ENCODE assay signal across 8 cellular contexts in the genomic region with DNA sequence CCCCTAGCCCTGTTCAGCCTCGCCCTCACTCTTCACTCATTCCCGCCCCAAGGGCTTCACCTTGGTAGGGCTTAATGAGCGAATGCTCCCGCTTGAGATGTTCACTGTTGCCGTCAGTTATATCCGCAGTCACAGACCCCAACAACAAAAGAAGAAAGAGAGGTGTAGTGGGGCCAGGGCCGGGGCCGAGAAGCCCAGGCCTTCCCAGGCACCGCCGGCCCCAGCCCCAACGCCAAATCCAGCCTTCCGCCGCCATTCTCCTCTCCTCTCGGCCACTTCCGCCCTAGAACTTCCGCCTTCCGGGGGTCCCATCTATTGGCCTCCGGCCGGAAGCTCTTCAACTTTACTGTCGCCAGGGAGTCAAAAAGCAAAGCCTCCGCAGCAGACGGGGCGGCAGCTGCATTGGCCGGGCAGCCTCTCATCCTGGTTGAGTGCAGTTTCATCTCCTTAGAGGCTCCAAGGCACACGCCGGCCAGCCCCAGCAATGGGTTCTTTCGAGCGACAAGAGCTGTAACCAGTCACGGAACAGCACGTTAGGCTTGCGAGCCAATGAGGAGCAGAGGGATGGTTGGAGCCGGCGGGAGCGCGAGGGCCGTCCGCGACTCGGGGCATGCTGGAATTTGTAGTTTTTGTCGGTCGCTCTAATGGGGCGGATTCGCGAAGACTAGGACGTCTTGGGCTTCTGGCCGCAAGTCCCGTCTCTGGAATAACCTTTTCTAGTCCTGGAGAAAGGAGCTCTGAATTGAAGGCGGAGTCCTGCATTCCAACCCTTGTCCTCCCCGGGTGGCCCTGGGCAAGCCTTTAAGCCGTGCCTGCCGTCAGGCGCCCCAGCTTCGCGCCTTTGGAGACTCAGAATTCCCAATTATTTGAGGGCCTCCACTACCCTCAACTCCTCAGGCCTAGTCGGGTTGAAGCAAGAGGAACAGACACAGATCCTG. TPM values are rescaled to one million over a fixed set of nuclear protein-coding genes. Genes with fewer than 3 reads are reported as not detected.
DNase-seq lines count a peak whose midpoint lies in the region; ATAC-seq and TF ChIP-seq lines count a peak whose summit lies in the region.

A gene with protein sequence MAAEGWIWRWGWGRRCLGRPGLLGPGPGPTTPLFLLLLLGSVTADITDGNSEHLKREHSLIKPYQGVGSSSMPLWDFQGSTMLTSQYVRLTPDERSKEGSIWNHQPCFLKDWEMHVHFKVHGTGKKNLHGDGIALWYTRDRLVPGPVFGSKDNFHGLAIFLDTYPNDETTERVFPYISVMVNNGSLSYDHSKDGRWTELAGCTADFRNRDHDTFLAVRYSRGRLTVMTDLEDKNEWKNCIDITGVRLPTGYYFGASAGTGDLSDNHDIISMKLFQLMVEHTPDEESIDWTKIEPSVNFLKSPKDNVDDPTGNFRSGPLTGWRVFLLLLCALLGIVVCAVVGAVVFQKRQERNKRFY (minus strand): TSS at position 277 of the 938 bp plus-strand sequence. CDS start 21 bp downstream, at position 256.

- H3K27ac Mint-ChIP-seq in activated T-helper 1 cell treated with anti-CD3 and anti-CD28 coated beads, Interleukin-12 subunit alpha, Interleukin-12 subunit beta, Interleukin-2, Interleukin-4 antibody, amounts not matched to agents 30 ng/mL and 10 ng/mL and 1 ng/mL, durations not matched to agents 14 hours and 24 hours and 36 hours = peak within 1 kb of the TSS; percentile 100
- H3K27ac Mint-ChIP-seq in naive thymus-derived CD8-positive, alpha-beta T cell = peak within 1 kb of the TSS; percentile 97 to 100 (median 100)

- no peaks in the 10 kb centered on the region for H3K27me3 Mint-ChIP-seq in activated T-helper 1 cell treated with anti-CD3 and anti-CD28 coated beads, Interleukin-12 subunit alpha, Interleukin-12 subunit beta, Interleukin-2, Interleukin-4 antibody, amounts not matched to agents 30 ng/mL and 10 ng/mL and 1 ng/mL, durations not matched to agents 14 hours and 24 hours and 36 hours (ENCODE audit: insufficient read depth)
- no peaks in the 10 kb centered on the region for H3K27me3 Mint-ChIP-seq in naive thymus-derived CD8-positive, alpha-beta T cell

- ATAC-seq in naive thymus-derived CD8-positive, alpha-beta T cell = peak; percentile 98

- H3K4me3 Mint-ChIP-seq in activated T-helper 1 cell treated with anti-CD3 and anti-CD28 coated beads, Interleukin-12 subunit alpha, Interleukin-12 subunit beta, Interleukin-2, Interleukin-4 antibody, amounts not matched to agents 30 ng/mL and 10 ng/mL and 1 ng/mL, durations not matched to agents 14 hours and 24 hours and 36 hours = peak within 1 kb of the TSS; percentile 98
- H3K4me3 Mint-ChIP-seq in naive thymus-derived CD8-positive, alpha-beta T cell = peak within 1 kb of the TSS; percentile 95 to 100 (median 98)

- no peaks in the 10 kb centered on the region; the same call in 1 of the 2 replicates for H3K36me3 ChIP-seq in GM23248 (ENCODE audit: low read depth)
- H3K36me3 ChIP-seq in fibroblast of lung (ENCODE audit: control insufficient read depth, insufficient read depth, low read length) = peaks cover 2% of the 10 kb centered on the region

- no peaks in the 10 kb centered on the region for H3K9me3 ChIP-seq in GM23248 (ENCODE audit: low read depth)
- H3K9me3 ChIP-seq in fibroblast of lung (ENCODE audit: control insufficient read depth, insufficient read depth, low read depth, low read length) = no peaks in the 10 kb centered on the region

- peak within 1 kb of the TSS; percentile 99 for H2AFZ ChIP-seq in GM23248
- H2AFZ ChIP-seq in fibroblast of lung (ENCODE audit: low read length) = peak within 1 kb of the TSS; percentile 82

- H3K9me2 ChIP-seq in GM23248 (ENCODE audit: insufficient read depth) = no peaks in the 10 kb centered on the region

- no peak for TF ChIP-seq CTCF in fibroblast of lung (conservative IDR thresholded peaks at IDR 0.05 in 1 of 2, IDR thresholded peaks at IDR 0.05 in 1 of 2; ENCODE audit: low read depth in 1 of 2, low read length in 2 of 2)

- peaks cover 47% of the 10 kb centered on the region for H3K4me1 Mint-ChIP-seq in activated T-helper 1 cell treated with anti-CD3 and anti-CD28 coated beads, Interleukin-12 subunit alpha, Interleukin-12 subunit beta, Interleukin-2, Interleukin-4 antibody, amounts not matched to agents 30 ng/mL and 10 ng/mL and 1 ng/mL, durations not matched to agents 14 hours and 24 hours and 36 hours (ENCODE audit: low read depth)
- H3K4me1 Mint-ChIP-seq in naive thymus-derived CD8-positive, alpha-beta T cell = peaks cover 23 to 74% (median 70%) of the 10 kb centered on the region in 4 donors

- H3K27ac ChIP-seq in GM23248 (peak within 1 kb of the TSS; percentile 89), fibroblast of lung (ENCODE audit: insufficient read depth, low read length) (peak within 1 kb of the TSS; percentile 97)

- H3K27me3 ChIP-seq in GM23248 (replicated peaks; ENCODE audit: insufficient read depth) (no peaks in the 10 kb centered on the region), fibroblast of lung (ENCODE audit: control insufficient read depth, insufficient read depth, low read length) (no peaks in the 10 kb centered on the region)

- intact Hi-C loops in activated T-helper 1 cell treated with anti-CD3 and anti-CD28 coated beads, Interleukin-12 subunit alpha, Interleukin-12 subunit beta, Interleukin-2, Interleukin-4 antibody, amounts not matched to agents 30 ng/mL and 10 ng/mL and 1 ng/mL, durations not matched to agents 14 hours and 24 hours and 36 hours (cut with micrococcal nuclease) = loop anchor here (1.0 to 10.0 kb wide), 6 partner anchors 13 to 963 kb away; a partner anchor contains a TSS

- H3F3A ChIP-seq in GM23248 (ENCODE audit: insufficient read depth) = no peaks in the 10 kb centered on the region

- peak; percentile 87 for DNase-seq in DMS79 treated with DMSO at 0.1 percent for 48 hours (lab: John Stamatoyannopoulos, UW)
- DNase-seq in GM23248 = peak; percentile 98
- DNase-seq in Kasumi-1 (lab: John Stamatoyannopoulos, UW) = peak; percentile 96
- peak; percentile 94 for DNase-seq in RPMI7951 (ENCODE audit: low read depth)
- peak; percentile 90 for DNase-seq in activated T-helper 1 cell treated with anti-CD3 and anti-CD28 coated beads, Interleukin-12 subunit alpha, Interleukin-12 subunit beta, Interleukin-2, Interleukin-4 antibody, amounts not matched to agents 30 ng/mL and 10 ng/mL and 1 ng/mL, durations not matched to agents 14 hours and 24 hours and 36 hours (ENCODE audit: low spot score)
- peak; percentile 97 for DNase-seq in fibroblast of lung (ENCODE audit: low read depth in 2 of 2)
- peak; percentile 76 to 96 (median 91) for DNase-seq in naive thymus-derived CD8-positive, alpha-beta T cell
- DNase-seq in stimulated activated naive CD4-positive, alpha-beta T cell (lab: John Stamatoyannopoulos, UW) = peak; percentile 85 to 99 (median 90)

- H3K4me1 ChIP-seq in GM23248 (ENCODE audit: insufficient read depth) = peaks cover 17% of the 10 kb centered on the region
- H3K4me1 ChIP-seq in fibroblast of lung (ENCODE audit: control insufficient read depth, extremely low read depth, insufficient read depth, low read length) = peaks cover 9% of the 10 kb centered on the region

- in situ Hi-C loops in GM23248 (cut with MboI) = no loop called here

- H3K9ac ChIP-seq in GM23248 (peak within 1 kb of the TSS; percentile 90), fibroblast of lung (ENCODE audit: insufficient read depth, low read length) (peak within 1 kb of the TSS; percentile 95)

- POLR2A ChIA-PET in naive thymus-derived CD8-positive, alpha-beta T cell (lab: Charles Lee) = interaction anchor here (0.6 to 12.6 kb wide), 21 partner anchors 9 to 146 kb away, joined by 3 to 247 read pairs (median 5); a partner anchor contains a TSS

- H3K79me2 ChIP-seq in GM23248 (ENCODE audit: insufficient read depth) = peaks cover 46% of the 10 kb centered on the region
- peaks cover 38% of the 10 kb centered on the region for H3K79me2 ChIP-seq in fibroblast of lung (ENCODE audit: control insufficient read depth, insufficient read depth, low read length)

- peaks cover 19% of the 10 kb centered on the region for H3K9me3 Mint-ChIP-seq in activated T-helper 1 cell treated with anti-CD3 and anti-CD28 coated beads, Interleukin-12 subunit alpha, Interleukin-12 subunit beta, Interleukin-2, Interleukin-4 antibody, amounts not matched to agents 30 ng/mL and 10 ng/mL and 1 ng/mL, durations not matched to agents 14 hours and 24 hours and 36 hours
- peaks cover 0 to 2% (median 0%) of the 10 kb centered on the region in 9 donors for H3K9me3 Mint-ChIP-seq in naive thymus-derived CD8-positive, alpha-beta T cell

- peaks cover 19% of the 10 kb centered on the region for H3K36me3 Mint-ChIP-seq in activated T-helper 1 cell treated with anti-CD3 and anti-CD28 coated beads, Interleukin-12 subunit alpha, Interleukin-12 subunit beta, Interleukin-2, Interleukin-4 antibody, amounts not matched to agents 30 ng/mL and 10 ng/mL and 1 ng/mL, durations not matched to agents 14 hours and 24 hours and 36 hours (ENCODE audit: low read depth)
- peaks cover 0 to 26% (median 4%) of the 10 kb centered on the region in 3 donors for H3K36me3 Mint-ChIP-seq in naive thymus-derived CD8-positive, alpha-beta T cell

- H3K4me3 ChIP-seq in GM23248 (peak within 1 kb of the TSS; percentile 86), fibroblast of lung (replicated peaks in 1 of 4; ENCODE audit: control extremely low read depth in 1 of 4, insufficient read depth in 1 of 4, low read depth in 3 of 4, low read length in 4 of 4) (peak within 1 kb of the TSS; percentile 97 to 99 (median 98))

- H3K4me2 ChIP-seq in GM23248 (ENCODE audit: unreplicated experiment) = peak within 1 kb of the TSS; percentile 82
- peak within 1 kb of the TSS; percentile 75 for H3K4me2 ChIP-seq in fibroblast of lung (ENCODE audit: extremely low read depth, insufficient read depth, low read length)

- WGBS in GM23248 (ENCODE audit: low coverage in 1 of 2, low lambda C conversion rate in 2 of 2, missing lambda C conversion rate in 2 of 2), 2 experiments = 8 to 12% methylated on average over 49 to 55 of the region's 55 CpGs

- no peaks in the 10 kb centered on the region for H4K20me1 ChIP-seq in GM23248 (ENCODE audit: insufficient read depth)
- no peaks in the 10 kb centered on the region for H4K20me1 ChIP-seq in fibroblast of lung (ENCODE audit: control insufficient read depth, extremely low read depth, insufficient read depth, low read length)

RNA-seq across cellular contexts. Expression of the gene that starts here (rescaled TPM):
- total RNA-seq in GM23248 (2014; rRNA removed; shearing (Covaris generic)) = 313 and 389 TPM in 2 replicates
- polyA plus RNA-seq in GM23248 (2016; fragmentation: Nextera tagmentation; extraction: Ambion mirVana) (303 and 313 TPM in 2 replicates), fibroblast of lung (145 and 221 TPM in 2 replicates)
- 273 and 306 TPM in 2 replicates for total RNA-seq in RPMI7951 (2014; rRNA removed; shearing (Covaris generic))
- 108 and 118 TPM in 2 replicates for total RNA-seq in activated T-helper 1 cell treated with anti-CD3 and anti-CD28 coated beads, Interleukin-12 subunit alpha, Interleukin-12 subunit beta, Interleukin-2, Interleukin-4 antibody, amounts not matched to agents 30 ng/mL and 10 ng/mL and 1 ng/mL, durations not matched to agents 14 hours and 24 hours and 36 hours
- total RNA-seq in fibroblast of lung = 294 and 396 TPM in 2 replicates
- polyA plus RNA-seq in fibroblast of lung (2012) = 183 and 234 TPM in 2 replicates
- 331 and 337 TPM in 2 replicates for polyA minus RNA-seq in fibroblast of lung (ENCODE audit: low replicate concordance)
- total RNA-seq in naive thymus-derived CD8-positive, alpha-beta T cell = 10 to 100 TPM; 77.1 to 89.0 TPM
- polyA plus RNA-seq in naive thymus-derived CD8-positive, alpha-beta T cell = 100 to 1,000 TPM; 212 to 243 (median 242) TPM

Comparison
In these comparisons a context has a peak if more than half of its experiments do, and no peak if none do; other contexts are left out.
1. Peak in every context shown above with its lines: DNase-seq, ATAC-seq, H3K4me3 ChIP-seq and H3K27ac ChIP-seq.